In the genomic region with DNA sequence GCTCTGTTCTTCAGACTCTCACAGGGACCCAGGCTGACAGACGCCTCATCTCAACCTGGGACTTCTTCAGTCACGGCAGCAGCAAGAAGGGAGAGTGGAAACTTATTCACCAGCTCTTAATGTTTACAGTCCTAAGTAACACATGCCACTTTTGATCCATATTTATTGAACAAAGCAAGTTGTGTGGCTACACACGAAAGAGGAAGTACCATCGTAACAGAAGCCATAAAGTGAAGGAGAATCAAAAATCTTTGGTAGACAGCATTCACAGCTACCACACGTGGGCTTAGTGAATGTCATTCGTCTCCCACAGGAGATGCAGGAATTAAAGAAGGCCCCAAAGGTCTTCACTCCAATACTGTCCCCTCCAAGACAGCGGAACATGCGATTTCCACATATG, we compare ENCODE assay signal across 20 cellular contexts.
"Had no signal": no experiment of that assay in that cellular context is flagged by ENCODE, and none has a peak within 500 bp of the region (broad histone marks: within the 10 kb centered on the region; RNA-seq: fewer than 3 reads in every experiment).

No MANE protein-coding gene starts in this region.

- H3K4me1 Mint-ChIP-seq: activated CD4-positive, alpha-beta T cell treated with anti-CD3 and anti-CD28 coated beads, Interleukin-2, amount 10 ng/mL, durations not matched to agents 24 days and 14 days; activated naive CD8-positive, alpha-beta T cell treated with anti-CD3 and anti-CD28 coated beads for 36 hours; activated T-helper 17 cell treated with anti-CD3 and anti-CD28 coated beads, Interleukin-2, amount 50 U/mL, for 72 hours; naive thymus-derived CD4-positive, alpha-beta T cell had no signal

- H3K27ac ChIP-seq: body of pancreas, neutrophil, spleen, tibial nerve had no signal

- H3K27ac Mint-ChIP-seq: activated CD4-positive, alpha-beta T cell treated with anti-CD3 and anti-CD28 coated beads, Interleukin-2, amount 10 ng/mL, durations not matched to agents 24 days and 14 days; activated CD8-positive, alpha-beta T cell treated with anti-CD3 and anti-CD28 coated beads for 36 hours; activated naive CD8-positive, alpha-beta T cell treated with anti-CD3 and anti-CD28 coated beads for 36 hours; activated T-helper 17 cell treated with anti-CD3 and anti-CD28 coated beads, Interleukin-2, amount 50 U/mL, for 72 hours; effector memory CD8-positive, alpha-beta T cell; naive thymus-derived CD4-positive, alpha-beta T cell had no signal

- H3K4me1 ChIP-seq: body of pancreas, spleen, tibial nerve had no signal

- H3K4me3 Mint-ChIP-seq: activated CD4-positive, alpha-beta T cell treated with anti-CD3 and anti-CD28 coated beads, Interleukin-2, amount 10 ng/mL, durations not matched to agents 24 days and 14 days; activated CD8-positive, alpha-beta T cell treated with anti-CD3 and anti-CD28 coated beads for 36 hours; activated naive CD8-positive, alpha-beta T cell treated with anti-CD3 and anti-CD28 coated beads for 36 hours; activated T-helper 17 cell treated with anti-CD3 and anti-CD28 coated beads, Interleukin-2, amount 50 U/mL, for 72 hours; effector memory CD8-positive, alpha-beta T cell; naive thymus-derived CD4-positive, alpha-beta T cell had no signal

- H3K9me3 ChIP-seq: body of pancreas, mucosa of descending colon, neutrophil, spleen, tibial nerve had no signal

- H3K36me3 Mint-ChIP-seq: activated naive CD8-positive, alpha-beta T cell treated with anti-CD3 and anti-CD28 coated beads for 36 hours; naive thymus-derived CD4-positive, alpha-beta T cell had no signal

- DNase-seq: activated CD4-positive, alpha-beta T cell treated with anti-CD3 and anti-CD28 coated beads, Interleukin-2, amount 10 ng/mL, durations not matched to agents 24 days and 14 days; activated CD8-positive, alpha-beta T cell treated with anti-CD3 and anti-CD28 coated beads for 36 hours; activated naive CD4-positive, alpha-beta T cell; activated naive CD8-positive, alpha-beta T cell treated with anti-CD3 and anti-CD28 coated beads for 36 hours; activated T-cell treated with anti-CD3 and anti-CD28 coated beads, Interleukin-2, amount 50 U/mL, for 1 hour; amygdala; body of pancreas; dermis blood vessel endothelial cell; effector memory CD8-positive, alpha-beta T cell; mesenchymal stem cell; mucosa of descending colon; naive thymus-derived CD4-positive, alpha-beta T cell; retina; spleen; stimulated activated CD4-positive, alpha-beta T cell treated with anti-CD3 and anti-CD28 coated beads, Interleukin-4, amount 100 ng/mL, for 4 hours; stimulated activated naive CD4-positive, alpha-beta T cell had no signal

- FAIRE-seq: urothelium cell line had no signal

- H3K27me3 ChIP-seq: body of pancreas, neutrophil, spleen, tibial nerve had no signal

- H3K36me3 ChIP-seq: neutrophil, spleen, tibial nerve had no signal

- H3K27me3 Mint-ChIP-seq: activated CD4-positive, alpha-beta T cell treated with anti-CD3 and anti-CD28 coated beads, Interleukin-2, amount 10 ng/mL, durations not matched to agents 24 days and 14 days; activated CD8-positive, alpha-beta T cell treated with anti-CD3 and anti-CD28 coated beads for 36 hours; activated naive CD8-positive, alpha-beta T cell treated with anti-CD3 and anti-CD28 coated beads for 36 hours; activated T-helper 17 cell treated with anti-CD3 and anti-CD28 coated beads, Interleukin-2, amount 50 U/mL, for 72 hours; effector memory CD8-positive, alpha-beta T cell; naive thymus-derived CD4-positive, alpha-beta T cell had no signal

- H3K4me3 ChIP-seq: body of pancreas, mucosa of descending colon, spleen, tibial nerve had no signal

- H3K9me3 Mint-ChIP-seq: activated CD4-positive, alpha-beta T cell treated with anti-CD3 and anti-CD28 coated beads, Interleukin-2, amount 10 ng/mL, durations not matched to agents 24 days and 14 days; activated naive CD8-positive, alpha-beta T cell treated with anti-CD3 and anti-CD28 coated beads for 36 hours had no signal

- ATAC-seq: activated CD8-positive, alpha-beta T cell treated with anti-CD3 and anti-CD28 coated beads for 36 hours; activated T-helper 17 cell treated with anti-CD3 and anti-CD28 coated beads, Interleukin-2, amount 50 U/mL, for 72 hours; body of pancreas; effector memory CD8-positive, alpha-beta T cell; mucosa of descending colon; naive thymus-derived CD4-positive, alpha-beta T cell had no signal
